8 cellular contexts compared by ENCODE assay signal in the genomic region with DNA sequence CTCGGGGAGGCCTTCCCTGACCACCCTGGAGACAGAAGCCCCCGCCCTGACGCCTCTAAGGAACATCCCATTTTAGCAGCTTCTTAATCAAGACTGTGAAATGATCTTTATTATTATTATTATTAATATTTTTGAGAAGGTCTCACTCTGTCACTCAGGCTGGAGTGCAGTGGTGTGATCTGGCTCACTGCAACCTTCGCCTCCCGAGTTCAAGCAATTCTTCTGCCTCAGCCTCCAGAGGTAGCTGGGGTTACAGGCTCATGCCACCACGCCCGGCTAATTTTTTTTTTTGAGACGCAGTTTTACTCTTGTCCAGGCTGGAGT. TPM values are rescaled to one million over a fixed set of nuclear protein-coding genes. Genes with fewer than 3 reads are reported as not detected.
A peak's percentile ranks its signal among the peaks of the same experiment; 100 is the strongest.
DNase-seq lines count a peak whose midpoint lies in the region; ATAC-seq and TF ChIP-seq lines count a peak whose summit lies in the region.

No MANE protein-coding gene starts in this region.

- peak overlapping the region; percentile 94 for H3K4me2 ChIP-seq in HCT116 (ENCODE audit: low read length)

- H3K9ac ChIP-seq in HCT116 (ENCODE audit: low read length) (peak overlapping the region; percentile 64), SK-N-MC (ENCODE audit: insufficient read length) (peak overlapping the region; percentile 64)

- H3K4me3 ChIP-seq in HCT116 (replicated peaks in 1 of 2; ENCODE audit: low read depth in 1 of 2, low read length in 2 of 2) (peak overlapping the region; percentile 33 to 52), SK-N-MC (peak overlapping the region; percentile 93), esophagus squamous epithelium (peak overlapping the region in 3 of 4 donors; percentile 45 to 64 (median 56)), gastrocnemius medialis (peak overlapping the region; percentile 56 to 69 (median 60))

- POLR2A ChIA-PET in HCT116 (lab: Charles Lee), result interaction anchor here (0.7 to 1.3 kb wide), 7 partner anchors 11 to 189 kb away, joined by 3 to 5 read pairs (median 3); a partner anchor contains a TSS
- POLR2A ChIA-PET in GM10248 (lab: Yijun Ruan, JAX), result interaction anchor here (0.8 kb wide), 2 partner anchors 9 to 75 kb away, joined by 3 read pairs; a partner anchor contains a TSS

- in situ Hi-C loops in gastrocnemius medialis (cut with MboI; ENCODE audit: low sequenced_read_pairs in 4 of 4), result loop anchor here in 2 of 4 donors (10.0 to 25.0 kb wide), 2 partner anchors 81 to 297 kb away; a partner anchor contains a TSS

- WGBS in esophagus squamous epithelium, 2 donors, result 40 to 44% methylated on average over 8 of the region's 8 CpGs

- ATAC-seq in HCT116, result no peak
- ATAC-seq in gastrocnemius medialis, result no peak
- no peak for ATAC-seq in GM18502 (IDR thresholded peaks at IDR 0.05; ENCODE audit: poor library complexity, unreplicated experiment)

- no peaks in the 10 kb centered on the region for H3K9me3 ChIP-seq in HCT116 (ENCODE audit: control insufficient read depth in 1 of 2, insufficient read depth in 1 of 2, low read depth in 1 of 2, low read length in 2 of 2)
- no peaks in the 10 kb centered on the region for H3K9me3 ChIP-seq in SK-N-MC (ENCODE audit: low read depth, low read length)
- no peaks in the 10 kb centered on the region for H3K9me3 ChIP-seq in esophagus squamous epithelium
- no peaks in the 10 kb centered on the region for H3K9me3 ChIP-seq in gastrocnemius medialis

- RAD21 ChIA-PET in HCT116 (lab: Charles Lee; ENCODE audit: low non-redundant PET in 1 of 2, low total read pairs in 2 of 2, uncharacterized antibody in 2 of 2, unreplicated experiment in 2 of 2), result interaction anchor here (0.5 to 1.7 kb wide), 9 partner anchors 12 to 290 kb away, joined by 3 to 13 read pairs (median 5); no protein-coding TSS in a partner anchor

- H3K4me1 ChIP-seq in HCT116 (ENCODE audit: control insufficient read depth in 1 of 2, insufficient read depth in 2 of 2, low read length in 2 of 2) (peaks cover 3 to 18% of the 10 kb centered on the region in 2 experiments; a peak in 3 of 4 replicates), esophagus squamous epithelium (peaks cover 3 to 23% (median 4%) of the 10 kb centered on the region in 3 donors), gastrocnemius medialis (peaks cover 0 to 12% of the 10 kb centered on the region in 2 donors)

- no peak for TF ChIP-seq RAD21 in HCT116 (IDR thresholded peaks at IDR 0.05; ENCODE audit: low read depth)

- no peaks in the 10 kb centered on the region for H4K20me1 ChIP-seq in HCT116 (ENCODE audit: insufficient read depth)

- H3K36me3 ChIP-seq in HCT116 (ENCODE audit: control insufficient read depth in 1 of 2, insufficient read depth in 2 of 2, low read length in 2 of 2) (no peaks in the 10 kb centered on the region), SK-N-MC (ENCODE audit: insufficient read depth, low read length) (no peaks in the 10 kb centered on the region), esophagus squamous epithelium (no peaks in the 10 kb centered on the region), gastrocnemius medialis (no peaks in the 10 kb centered on the region)

- H3K9me2 ChIP-seq in HCT116 (ENCODE audit: insufficient read depth), result no peaks in the 10 kb centered on the region

- CTCF ChIA-PET in HCT116 (lab: Charles Lee), result interaction anchor here (0.6 to 2.7 kb wide), 39 partner anchors 9 to 1967 kb away, joined by 3 to 38 read pairs (median 5); a partner anchor contains a TSS
- CTCF ChIA-PET in GM10248 (lab: Yijun Ruan, JAX), result interaction anchor here (0.6 to 7.2 kb wide), 85 partner anchors 11 to 764 kb away, joined by 3 to 129 read pairs (median 6); a partner anchor contains a TSS

- no peak for DNase-seq in HCT116 (ENCODE audit: low read depth, low spot score)
- no peak for DNase-seq in SK-N-MC (ENCODE audit: low read depth, low spot score)
- no peak for DNase-seq in esophagus squamous epithelium (lab: John Stamatoyannopoulos, UW)
- DNase-seq in gastrocnemius medialis, result no peak
- DNase-seq in stimulated activated naive CD4-positive, alpha-beta T cell (lab: John Stamatoyannopoulos, UW), result no peak
- no peak for DNase-seq in stimulated activated naive CD4-positive, alpha-beta T cell treated with Interleukin-2 at 50 U/mL for 16 hours (lab: John Stamatoyannopoulos, UW)
- DNase-seq in GM10248 (ENCODE audit: extremely low spot score), result no peak

- TF ChIP-seq POLR2A in HCT116 (IDR thresholded peaks at IDR 0.05; ENCODE audit: borderline replicate concordance, extremely low read depth, insufficient read depth, insufficient read length) (no peak), esophagus squamous epithelium (IDR thresholded peaks at IDR 0.05) (no peak), gastrocnemius medialis (IDR thresholded peaks at IDR 0.05) (no peak)

- H3K27me3 ChIP-seq in HCT116 (ENCODE audit: insufficient read depth, low read length) (no peaks in the 10 kb centered on the region), esophagus squamous epithelium (no peaks in the 10 kb centered on the region), gastrocnemius medialis (no peaks in the 10 kb centered on the region)

- BruUV-seq in HCT116 (replicated peaks; lab: Mats Ljungman, UMichigan), result no TSS peak

- H2AFZ ChIP-seq in HCT116 (ENCODE audit: low read depth, low read length, poor library complexity, severe bottlenecking), result peak overlapping the region; percentile 62

- no peaks in the 10 kb centered on the region for H3K79me2 ChIP-seq in HCT116 (ENCODE audit: insufficient read depth, low read length)

- intact Hi-C loops in HCT116 (cut with micrococcal nuclease), result no loop called here
- intact Hi-C loops in esophagus squamous epithelium (cut with DNase I), result no loop called here
- intact Hi-C loops in gastrocnemius medialis (cut with DNase I; ENCODE audit: low total_unique reads), result loop anchor here (1.0 kb wide), 2 partner anchors 19 to 80 kb away; no protein-coding TSS in a partner anchor

- H3K27ac ChIP-seq in HCT116 (ENCODE audit: low read depth, low read length), result peak overlapping the region; percentile 54
- H3K27ac ChIP-seq in SK-N-MC, result no peak overlapping the region
- H3K27ac ChIP-seq in esophagus squamous epithelium, result peak overlapping the region in 3 of 4 donors; percentile 52 to 79 (median 77)
- peak overlapping the region; percentile 60 to 72 (median 68) for H3K27ac ChIP-seq in gastrocnemius medialis

- TF ChIP-seq CTCF in HCT116 (IDR thresholded peaks at IDR 0.05 in 2 of 3, conservative IDR thresholded peaks at IDR 0.05 in 1 of 3; ENCODE audit: borderline replicate concordance in 1 of 3, insufficient read depth in 1 of 3, low read depth in 2 of 3, low read length in 2 of 3) (no peak), esophagus squamous epithelium (IDR thresholded peaks at IDR 0.05) (no peak), gastrocnemius medialis (IDR thresholded peaks at IDR 0.05 in 4 of 5, conservative IDR thresholded peaks at IDR 0.05 in 1 of 5) (no peak), GM10248 (IDR thresholded peaks at IDR 0.05; ENCODE audit: control extremely low read depth, extremely low read depth, low read depth, missing control alignments) (no peak)

TF ChIP-seq in HCT116, 20 proteins besides CTCF, POLR2A, EP300 and RAD21:
- TF ChIP-seq SIN3A (IDR thresholded peaks at IDR 0.05; ENCODE audit: low read depth) (no peak), SP1 (IDR thresholded peaks at IDR 0.05; ENCODE audit: low read depth) (no peak), YY1 (IDR thresholded peaks at IDR 0.05; ENCODE audit: extremely low read depth, insufficient replicate concordance, low read depth, low read length) (no peak)
- TF ChIP-seq, protein P1, sequence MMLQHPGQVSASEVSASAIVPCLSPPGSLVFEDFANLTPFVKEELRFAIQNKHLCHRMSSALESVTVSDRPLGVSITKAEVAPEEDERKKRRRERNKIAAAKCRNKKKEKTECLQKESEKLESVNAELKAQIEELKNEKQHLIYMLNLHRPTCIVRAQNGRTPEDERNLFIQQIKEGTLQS (IDR thresholded peaks at IDR 0.05), result no peak

RNA-seq across cellular contexts. Expression of a gene that starts 3.6 kb away (rescaled TPM):
- 0.25 TPM for total RNA-seq in HCT116 (2021; ENCODE audit: unreplicated experiment)
- 0.07 TPM in 2 replicates for polyA plus RNA-seq in HCT116 (2012)
- total RNA-seq in esophagus squamous epithelium, result not detected
- total RNA-seq in gastrocnemius medialis, result not detected

RNA-seq across cellular contexts. Expression of a gene that starts 8.8 kb away (rescaled TPM):
- total RNA-seq in HCT116 (2021; ENCODE audit: unreplicated experiment) (35.9 TPM), esophagus squamous epithelium (10 to 100 TPM; 34.4 to 59.7 (median 44.9) TPM), gastrocnemius medialis (10 to 100 TPM; 50.7 to 71.0 (median 61.4) TPM)
- 44.5 and 55.5 TPM in 2 replicates for polyA plus RNA-seq in HCT116 (2012)

RNA-seq across cellular contexts. Expression of a gene that starts 20.1 kb away (rescaled TPM):
- total RNA-seq in HCT116 (2021; ENCODE audit: unreplicated experiment), result 163 TPM
- 245 and 256 TPM in 2 replicates for polyA plus RNA-seq in HCT116 (2012)
- 10 to 100 TPM; 67.7 to 87.4 (median 82.4) TPM for total RNA-seq in esophagus squamous epithelium
- total RNA-seq in gastrocnemius medialis, result 100 to 1,000 TPM; 618 to 949 (median 780) TPM

RNA-seq across cellular contexts. Expression of a gene that starts 27.4 kb away (rescaled TPM):
- total RNA-seq in HCT116 (2021; ENCODE audit: unreplicated experiment), result 739 TPM
- polyA plus RNA-seq in HCT116 (2012), result 660 and 681 TPM in 2 replicates
- 100 to 1,000 TPM; 262 to 577 (median 513) TPM for total RNA-seq in esophagus squamous epithelium
- 100 to 1,000 TPM; 110 to 195 (median 135) TPM for total RNA-seq in gastrocnemius medialis

RNA-seq across cellular contexts. Expression of a gene that starts 29.5 kb away (rescaled TPM):
- total RNA-seq in HCT116 (2021; ENCODE audit: unreplicated experiment) (34.8 TPM), esophagus squamous epithelium (10 to 100 TPM; 32.3 to 81.2 (median 51.6) TPM), gastrocnemius medialis (100 to 1,000 TPM in 2 of 4 donors, 10 to 100 TPM in 2; 31.9 to 128 (median 105) TPM)
- 19.4 and 25.2 TPM in 2 replicates for polyA plus RNA-seq in HCT116 (2012)

Comparison
In these comparisons a context has a peak if more than half of its experiments do, and no peak if none do; other contexts are left out.
1. H3K4me3 ChIP-seq: peak in every context shown above with its lines; median percentile 93 in SK-N-MC; 60 in gastrocnemius medialis; 56 in esophagus squamous epithelium; 42 in HCT116.